In genomic region chr15:66808181-66808824, GRCh38 we compare ENCODE assay signal across 1 cellular context.
TF ChIP-seq lines count a peak whose summit lies in the region.

No MANE protein-coding gene starts in this region.

TF ChIP-seq in IMR-90, 13 proteins besides CTCF, POLR2A, EP300 and RAD21 (continued from another document):
- TF ChIP-seq ELK1 (IDR thresholded peaks at IDR 0.05; ENCODE audit: borderline replicate concordance, low read depth, low read length) = no peak
- TF ChIP-seq MXI1 (IDR thresholded peaks at IDR 0.05; ENCODE audit: borderline replicate concordance, low read depth, low read length) = no peak
TF ChIP-seq in IMR-90: peak in this region for 0.
